In genomic region chr17:29884995-29885394, GRCh38 we compare ENCODE assay signal across 17 cellular contexts. TPM values are rescaled to one million over a fixed set of nuclear protein-coding genes. Genes with fewer than 3 reads are reported as not detected.
"Had no signal": no experiment of that assay in that cellular context is flagged by ENCODE, and none has a peak within 500 bp of the region (broad histone marks: within the 10 kb centered on the region; RNA-seq: fewer than 3 reads in every experiment).

No MANE protein-coding gene starts in this region.

- H3K27ac Mint-ChIP-seq: activated naive CD8-positive, alpha-beta T cell treated with anti-CD3 and anti-CD28 coated beads, Interleukin-2, amount 50 U/mL, for 24 hours; activated T-helper 17 cell treated with anti-CD3 and anti-CD28 coated beads, Interleukin-2, amount 50 U/mL, for 72 hours; nephron progenitor cell; type B pancreatic cell had no signal

- H3K4me3 Mint-ChIP-seq: activated naive CD8-positive, alpha-beta T cell treated with anti-CD3 and anti-CD28 coated beads, Interleukin-2, amount 50 U/mL, for 24 hours; activated T-helper 17 cell treated with anti-CD3 and anti-CD28 coated beads, Interleukin-2, amount 50 U/mL, for 72 hours; immature natural killer cell; nephron progenitor cell; type B pancreatic cell had no signal

- H3K4me1 ChIP-seq: right lobe of liver, suprapubic skin had no signal

- H3K27ac ChIP-seq: gastrocnemius medialis, heart left ventricle, right lobe of liver, suprapubic skin had no signal

- DNase-seq: activated CD4-positive, alpha-beta T cell treated with anti-CD3 and anti-CD28 coated beads, Interleukin-2, amount 50 U/mL, for 1 hour; activated naive CD4-positive, alpha-beta T cell treated with Interleukin-2 at 50 U/mL for 16 hours; activated naive CD8-positive, alpha-beta T cell treated with anti-CD3 and anti-CD28 coated beads, Interleukin-2, amount 50 U/mL, for 24 hours; activated T-cell treated with anti-CD3 and anti-CD28 coated beads for 4 hours; aorta; dermis blood vessel endothelial cell; gastrocnemius medialis; heart left ventricle; immature natural killer cell; mesendoderm; nephron progenitor cell; right lobe of liver; stimulated activated naive CD8-positive, alpha-beta T cell treated with anti-CD3 and anti-CD28 coated beads, Interleukin-15, Interleukin-2, amounts not matched to agents 100 U/mL and 50 U/mL, for 24 hours had no signal

- H3K4me3 ChIP-seq: gastrocnemius medialis, heart left ventricle, right lobe of liver, smooth muscle cell, suprapubic skin had no signal

- H3K9me3 Mint-ChIP-seq: activated naive CD8-positive, alpha-beta T cell treated with anti-CD3 and anti-CD28 coated beads, Interleukin-2, amount 50 U/mL, for 24 hours; activated T-helper 17 cell treated with anti-CD3 and anti-CD28 coated beads, Interleukin-2, amount 50 U/mL, for 72 hours; immature natural killer cell; nephron progenitor cell; type B pancreatic cell had no signal

- H3K36me3 ChIP-seq: gastrocnemius medialis, heart left ventricle, right lobe of liver, suprapubic skin had no signal

- ATAC-seq: activated naive CD8-positive, alpha-beta T cell treated with anti-CD3 and anti-CD28 coated beads, Interleukin-2, amount 50 U/mL, for 24 hours; activated T-helper 17 cell treated with anti-CD3 and anti-CD28 coated beads, Interleukin-2, amount 50 U/mL, for 72 hours; gastrocnemius medialis; heart left ventricle; stimulated activated naive CD8-positive, alpha-beta T cell treated with anti-CD3 and anti-CD28 coated beads, Interleukin-15, Interleukin-2, amounts not matched to agents 100 U/mL and 50 U/mL, for 24 hours had no signal

- H3K27me3 Mint-ChIP-seq: activated naive CD8-positive, alpha-beta T cell treated with anti-CD3 and anti-CD28 coated beads, Interleukin-2, amount 50 U/mL, for 24 hours; activated T-helper 17 cell treated with anti-CD3 and anti-CD28 coated beads, Interleukin-2, amount 50 U/mL, for 72 hours; type B pancreatic cell had no signal

- H3K9me3 ChIP-seq: gastrocnemius medialis, heart left ventricle, right lobe of liver, suprapubic skin had no signal

- H3K27me3 ChIP-seq: gastrocnemius medialis, heart left ventricle, right lobe of liver, suprapubic skin had no signal

RNA-seq across cellular contexts. Expression of gene EFCAB5, which starts 56.4 kb away (rescaled TPM):
- total RNA-seq: smooth muscle cell had no signal
- polyA plus RNA-seq: aorta had no signal
